In the genomic region with DNA sequence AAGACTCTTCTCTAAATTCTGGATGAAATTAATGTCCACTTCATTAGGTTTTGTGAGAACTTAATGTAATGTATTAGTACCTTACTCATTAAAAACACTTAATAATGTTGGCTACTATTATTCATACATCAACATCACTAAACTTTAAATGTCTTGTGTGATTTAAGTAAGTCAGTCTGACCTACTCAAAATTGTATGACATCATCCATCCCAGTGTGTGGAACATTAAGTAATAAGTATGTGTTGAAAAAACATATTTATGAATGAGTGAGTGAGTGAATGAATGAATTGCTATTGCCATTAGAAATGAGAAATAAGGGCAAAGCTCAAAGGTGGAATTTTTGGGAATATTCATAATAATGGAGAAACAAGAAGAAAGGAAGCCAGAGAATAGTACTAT, we compare ENCODE assay signal across 23 cellular contexts.
DNase-seq lines count a peak whose midpoint lies in the region; ATAC-seq, FAIRE-seq and TF ChIP-seq lines count a peak whose summit lies in the region.
"Had no signal": no experiment of that assay in that cellular context is flagged by ENCODE, and none has a peak within 500 bp of the region (broad histone marks: within the 10 kb centered on the region; RNA-seq: fewer than 3 reads in every experiment).

No MANE protein-coding gene starts in this region.

- no peaks in the 10 kb centered on the region for H3K27me3 Mint-ChIP-seq in naive thymus-derived CD4-positive, alpha-beta T cell
- H3K27me3 Mint-ChIP-seq in Calu3 (ENCODE audit: unreplicated experiment): no peaks in the 10 kb centered on the region
- H3K27me3 Mint-ChIP-seq: B cell; CD4-positive, alpha-beta T cell had no signal

- no peak overlapping the region for H3K4me3 ChIP-seq in HepG2 (replicated peaks in 1 of 3; ENCODE audit: insufficient read depth in 1 of 3, low read depth in 2 of 3, low read length in 3 of 3)
- no peak overlapping the region for H3K4me3 ChIP-seq in right lobe of liver
- no peak overlapping the region for H3K4me3 ChIP-seq in naive thymus-derived CD4-positive, alpha-beta T cell (ENCODE audit: low read length)
- H3K4me3 ChIP-seq: A549; BLaER1 treated with 17β-estradiol and CSF1 and Interleukin-3, amounts not matched to agents 10 nM and 100 nM had no signal

- H4K20me1 ChIP-seq in HepG2 (ENCODE audit: insufficient read depth, low read length): no peaks in the 10 kb centered on the region
- H4K20me1 ChIP-seq: BLaER1 treated with 17β-estradiol and CSF1 and Interleukin-3, amounts not matched to agents 10 nM and 100 nM had no signal

- no peak overlapping the region for H3K27ac Mint-ChIP-seq in naive thymus-derived CD4-positive, alpha-beta T cell
- no peak overlapping the region for H3K27ac Mint-ChIP-seq in Calu3 (ENCODE audit: unreplicated experiment)
- H3K27ac Mint-ChIP-seq: B cell; CD4-positive, alpha-beta T cell; CD8-positive, alpha-beta T cell had no signal

- no peak overlapping the region for H3K4me2 ChIP-seq in HepG2 (ENCODE audit: low read depth, low read length)
- H3K4me2 ChIP-seq: A549; BLaER1 treated with 17β-estradiol and CSF1 and Interleukin-3, amounts not matched to agents 10 nM and 100 nM had no signal

- no peak for TF ChIP-seq RAD21 in HepG2 (CRISPR knock-in tag; IDR thresholded peaks at IDR 0.05)

- no peaks in the 10 kb centered on the region for H3K4me1 Mint-ChIP-seq in naive thymus-derived CD4-positive, alpha-beta T cell
- H3K4me1 Mint-ChIP-seq in Calu3 (ENCODE audit: low read depth, unreplicated experiment): peaks cover 11% of the 10 kb centered on the region
- H3K4me1 Mint-ChIP-seq: B cell had no signal

- H3K4me1 ChIP-seq in HepG2 (ENCODE audit: insufficient read depth, low read length): no peaks in the 10 kb centered on the region
- H3K4me1 ChIP-seq in right lobe of liver: no peaks in the 10 kb centered on the region
- H3K4me1 ChIP-seq in naive thymus-derived CD4-positive, alpha-beta T cell (ENCODE audit: control insufficient read depth in 2 of 2, insufficient read depth in 2 of 2, low read length in 2 of 2): no peaks in the 10 kb centered on the region
- H3K4me1 ChIP-seq: A549; BLaER1 treated with 17β-estradiol and CSF1 and Interleukin-3, amounts not matched to agents 10 nM and 100 nM; Caco-2 had no signal

- no peak overlapping the region for H3K4me3 Mint-ChIP-seq in naive thymus-derived CD4-positive, alpha-beta T cell
- H3K4me3 Mint-ChIP-seq in Calu3 (ENCODE audit: low read depth, unreplicated experiment): no peak overlapping the region
- H3K4me3 Mint-ChIP-seq: B cell; CD4-positive, alpha-beta T cell; CD8-positive, alpha-beta T cell had no signal

- BruUV-seq in HepG2 (replicated peaks; lab: Mats Ljungman, UMichigan): no TSS peak
- no TSS peak for BruUV-seq in Calu3 (replicated peaks; lab: Mats Ljungman, UMichigan)

- intact Hi-C loops in HepG2 (cut with micrococcal nuclease; ENCODE audit: unreplicated experiment) (no loop called here), right lobe of liver (cut with DNase I) (no loop called here), Calu3 (cut with micrococcal nuclease; ENCODE audit: unreplicated experiment) (no loop called here)
- intact Hi-C loops in naive thymus-derived CD4-positive, alpha-beta T cell (cut with micrococcal nuclease): no loop called here

- H3K36me3 Mint-ChIP-seq in naive thymus-derived CD4-positive, alpha-beta T cell: peaks cover 0 to 3% (median 0%) of the 10 kb centered on the region in 5 donors
- no peaks in the 10 kb centered on the region for H3K36me3 Mint-ChIP-seq in Calu3 (ENCODE audit: insufficient read depth, unreplicated experiment)
- H3K36me3 Mint-ChIP-seq: CD8-positive, alpha-beta T cell had no signal

- no peaks in the 10 kb centered on the region for H3K79me2 ChIP-seq in HepG2 (ENCODE audit: insufficient read depth, low read length)

- TF ChIP-seq POLR2A in HepG2 (IDR thresholded peaks at IDR 0.05; ENCODE audit: insufficient read depth in 1 of 2, low read depth in 2 of 2, low read length in 2 of 2) (no peak), right lobe of liver (IDR thresholded peaks at IDR 0.05) (no peak)

- peaks cover 0 to 30% (median 10%) of the 10 kb centered on the region in 11 donors for H3K9me3 Mint-ChIP-seq in naive thymus-derived CD4-positive, alpha-beta T cell
- H3K9me3 Mint-ChIP-seq in Calu3 (ENCODE audit: low read depth, unreplicated experiment): no peaks in the 10 kb centered on the region

- no peak for DNase-seq in HepG2 (ENCODE audit: low spot score)
- no peak for DNase-seq in right lobe of liver
- peak; percentile 2 for DNase-seq in amniotic epithelial cell (ENCODE audit: low read depth)
- DNase-seq in naive thymus-derived CD4-positive, alpha-beta T cell: no peak
- DNase-seq in Calu3: no peak
- DNase-seq: AML-193; Caco-2; CD4-positive, alpha-beta T cell; CD8-positive, alpha-beta T cell; DMS 273 treated with DMSO at 0.1 percent for 48 hours; DMS153; DMS53; DMS79; DND-41; EL; GDM1 had no signal

- no peak overlapping the region for H3K9ac ChIP-seq in HepG2 (ENCODE audit: insufficient read depth, low read depth, low read length)
- H3K9ac ChIP-seq: BLaER1 treated with 17β-estradiol and CSF1 and Interleukin-3, amounts not matched to agents 10 nM and 100 nM had no signal

- no peak overlapping the region for H2AFZ ChIP-seq in HepG2 (ENCODE audit: low read length)

- no peak for FAIRE-seq in HepG2 (lab: Jason Lieb, UNC)
- FAIRE-seq: A549, GM12891, GM19239 had no signal

- CTCF ChIA-PET in HepG2 (lab: Yijun Ruan, JAX; ENCODE audit: low intra/inter-chr PET ratio, low total read pairs) (no interaction called here), Calu3 (lab: Charles Lee) (no interaction called here)
- CTCF ChIA-PET in naive thymus-derived CD4-positive, alpha-beta T cell (lab: Charles Lee): no interaction called here

- POLR2A ChIA-PET in HepG2 (lab: Yijun Ruan, JAX): no interaction called here
- POLR2A ChIA-PET in naive thymus-derived CD4-positive, alpha-beta T cell (lab: Charles Lee): no interaction called here

- H3K9me3 ChIP-seq in HepG2 (ENCODE audit: low read length) (peaks cover 13% of the 10 kb centered on the region), right lobe of liver (no peaks in the 10 kb centered on the region)
- H3K9me3 ChIP-seq in naive thymus-derived CD4-positive, alpha-beta T cell (ENCODE audit: control insufficient read depth in 2 of 3, low read length in 3 of 3): no peaks in the 10 kb centered on the region
- H3K9me3 ChIP-seq: A549; BLaER1 treated with 17β-estradiol and CSF1 and Interleukin-3, amounts not matched to agents 10 nM and 100 nM; Caco-2 had no signal

- ATAC-seq in HepG2 (no peak), right lobe of liver (no peak)
- ATAC-seq in naive thymus-derived CD4-positive, alpha-beta T cell: no peak
- ATAC-seq: A549; CD8-positive, alpha-beta T cell had no signal

- TF ChIP-seq EP300 in HepG2 (IDR thresholded peaks at IDR 0.05; ENCODE audit: low read depth in 2 of 2, low read length in 2 of 2) (no peak), HepG2 (CRISPR knock-in tag; IDR thresholded peaks at IDR 0.05; ENCODE audit: borderline replicate concordance) (no peak)

- no peak for TF ChIP-seq CTCF in HepG2 (CRISPR knock-in tag; IDR thresholded peaks at IDR 0.05)
- no peak for TF ChIP-seq CTCF in right lobe of liver (IDR thresholded peaks at IDR 0.05)
- no peak for TF ChIP-seq CTCF in Calu3 (IDR thresholded peaks at IDR 0.05; ENCODE audit: unreplicated experiment)

- in situ Hi-C loops in HepG2 (cut with HindIII; ENCODE audit: extremely low pct_ligation_motif_present, low pct_unique_long_range_greater_than_20kb): no loop called here

- H3K27ac ChIP-seq in HepG2 (ENCODE audit: extremely low read length, insufficient read depth, low read length): no peak overlapping the region
- H3K27ac ChIP-seq in right lobe of liver: no peak overlapping the region
- H3K27ac ChIP-seq in naive thymus-derived CD4-positive, alpha-beta T cell (ENCODE audit: low read depth, low read length): no peak overlapping the region
- H3K27ac ChIP-seq: 22Rv1; A549; BLaER1 treated with 17β-estradiol and CSF1 and Interleukin-3, amounts not matched to agents 10 nM and 100 nM; C4-2B had no signal

- H3K36me3 ChIP-seq in HepG2 (replicated peaks in 1 of 2; ENCODE audit: control insufficient read depth in 1 of 2, insufficient read depth in 2 of 2, low read length in 2 of 2) (no peaks in the 10 kb centered on the region), right lobe of liver (no peaks in the 10 kb centered on the region)
- H3K36me3 ChIP-seq in naive thymus-derived CD4-positive, alpha-beta T cell (ENCODE audit: control insufficient read depth in 2 of 3, insufficient read depth in 3 of 3, low read length in 3 of 3): no peaks in the 10 kb centered on the region
- H3K36me3 ChIP-seq: BLaER1 treated with 17β-estradiol and CSF1 and Interleukin-3, amounts not matched to agents 10 nM and 100 nM had no signal

- H3K27me3 ChIP-seq in HepG2 (ENCODE audit: control insufficient read depth in 1 of 2, insufficient read depth in 2 of 2, low read length in 2 of 2) (no peaks in the 10 kb centered on the region), right lobe of liver (no peaks in the 10 kb centered on the region)
- H3K27me3 ChIP-seq in naive thymus-derived CD4-positive, alpha-beta T cell (ENCODE audit: control insufficient read depth in 2 of 2, insufficient read depth in 2 of 2, low read length in 2 of 2): no peaks in the 10 kb centered on the region
- H3K27me3 ChIP-seq: BLaER1 treated with 17β-estradiol and CSF1 and Interleukin-3, amounts not matched to agents 10 nM and 100 nM had no signal

TF ChIP-seq in HepG2, 621 proteins besides CTCF, POLR2A, EP300 and RAD21:
- no peak for TF ChIP-seq CHCHD3 (CRISPR knock-in tag; IDR thresholded peaks at IDR 0.05)
- TF ChIP-seq, protein P1, sequence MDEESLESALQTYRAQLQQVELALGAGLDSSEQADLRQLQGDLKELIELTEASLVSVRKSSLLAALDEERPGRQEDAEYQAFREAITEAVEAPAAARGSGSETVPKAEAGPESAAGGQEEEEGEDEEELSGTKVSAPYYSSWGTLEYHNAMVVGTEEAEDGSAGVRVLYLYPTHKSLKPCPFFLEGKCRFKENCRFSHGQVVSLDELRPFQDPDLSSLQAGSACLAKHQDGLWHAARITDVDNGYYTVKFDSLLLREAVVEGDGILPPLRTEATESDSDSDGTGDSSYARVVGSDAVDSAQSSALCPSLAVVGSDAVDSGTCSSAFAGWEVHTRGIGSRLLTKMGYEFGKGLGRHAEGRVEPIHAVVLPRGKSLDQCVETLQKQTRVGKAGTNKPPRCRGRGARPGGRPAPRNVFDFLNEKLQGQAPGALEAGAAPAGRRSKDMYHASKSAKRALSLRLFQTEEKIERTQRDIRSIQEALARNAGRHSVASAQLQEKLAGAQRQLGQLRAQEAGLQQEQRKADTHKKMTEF (CRISPR knock-in tag; IDR thresholded peaks at IDR 0.05): no peak
- no peak for TF ChIP-seq ZNF446 (CRISPR knock-in tag; IDR thresholded peaks at IDR 0.05)
- TF ChIP-seq ATF7 (IDR thresholded peaks at IDR 0.05): peak; percentile 86
- TF ChIP-seq ATF7 (CRISPR knock-in tag; IDR thresholded peaks at IDR 0.05): no peak
